Comparison of ENCODE assay signal across 1 cellular context in genomic region chr11:269146-269890, GRCh38.
TF ChIP-seq lines count a peak whose summit lies in the region.

No MANE protein-coding gene starts in this region.

TF ChIP-seq in SK-N-SH, 30 proteins besides CTCF, POLR2A, EP300 and RAD21:
- TF ChIP-seq USF1 (IDR thresholded peaks at IDR 0.05; ENCODE audit: borderline replicate concordance, low read depth) (peak; percentile 64; the same call in 1 of the 2 replicates), TAF1 (IDR thresholded peaks at IDR 0.05; ENCODE audit: borderline replicate concordance, low read depth, low read length) (no peak)
